ENCODE assay signal across 29 cellular contexts in the genomic region with DNA sequence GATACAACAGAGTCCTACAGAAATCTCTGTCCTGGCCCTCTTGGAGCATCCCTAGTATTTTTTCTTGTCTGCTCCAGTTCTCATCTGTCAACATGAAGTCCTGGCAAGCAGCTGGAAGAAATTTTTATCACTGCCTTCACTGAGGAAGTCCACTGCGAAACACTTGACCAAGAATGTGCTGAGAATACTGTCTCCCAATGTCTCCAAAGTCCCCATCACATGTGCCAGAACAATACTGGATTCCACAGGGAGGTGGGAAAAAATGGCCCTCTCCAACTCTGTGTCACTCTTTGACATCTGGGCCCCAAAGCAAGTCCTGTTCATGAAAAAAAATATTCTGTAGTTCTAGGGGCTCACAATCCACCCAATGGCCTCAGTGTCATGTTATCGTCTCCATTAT.
"Had no signal": no experiment of that assay in that cellular context is flagged by ENCODE, and none has a peak within 500 bp of the region (broad histone marks: within the 10 kb centered on the region; RNA-seq: fewer than 3 reads in every experiment).

No MANE protein-coding gene starts in this region.

- H3K4me3 Mint-ChIP-seq: activated CD4-positive, alpha-beta memory T cell treated with anti-CD3 and anti-CD28 coated beads, Interleukin-2, amount 10 ng/mL, durations not matched to agents 7 days and 5 days; activated naive CD8-positive, alpha-beta T cell treated with anti-CD3 and anti-CD28 coated beads for 36 hours; activated T-cell treated with anti-CD3 and anti-CD28 coated beads, Interleukin-2, amount 50 U/mL, for 72 hours; activated T-helper 17 cell treated with anti-CD3 and anti-CD28 coated beads, Interleukin-2, amount 50 U/mL, for 72 hours had no signal

- H3K9me3 Mint-ChIP-seq: activated T-helper 17 cell treated with anti-CD3 and anti-CD28 coated beads, Interleukin-2, amount 50 U/mL, for 72 hours had no signal

- H3K27ac ChIP-seq: SJCRH30, SK-N-MC, WERI-Rb-1 had no signal

- H3K4me3 ChIP-seq: SJCRH30, SK-N-MC had no signal

- H3K9me3 ChIP-seq: SJCRH30 had no signal

- H3K27me3 Mint-ChIP-seq: activated CD4-positive, alpha-beta memory T cell treated with anti-CD3 and anti-CD28 coated beads, Interleukin-2, amount 10 ng/mL, durations not matched to agents 7 days and 5 days; activated naive CD8-positive, alpha-beta T cell treated with anti-CD3 and anti-CD28 coated beads for 36 hours; activated T-helper 17 cell treated with anti-CD3 and anti-CD28 coated beads, Interleukin-2, amount 50 U/mL, for 72 hours had no signal

- ATAC-seq: activated T-cell treated with anti-CD3 and anti-CD28 coated beads, Interleukin-2, amount 50 U/mL, for 72 hours; activated T-helper 17 cell treated with anti-CD3 and anti-CD28 coated beads, Interleukin-2, amount 50 U/mL, for 72 hours; Panc1 had no signal

- H3K27me3 ChIP-seq: SJCRH30 had no signal

- H3K27ac Mint-ChIP-seq: activated CD4-positive, alpha-beta memory T cell treated with anti-CD3 and anti-CD28 coated beads, Interleukin-2, amount 10 ng/mL, durations not matched to agents 7 days and 5 days; activated T-cell treated with anti-CD3 and anti-CD28 coated beads, Interleukin-2, amount 50 U/mL, for 72 hours had no signal

- H3K4me1 ChIP-seq: SJCRH30 had no signal

- DNase-seq: activated CD4-positive, alpha-beta memory T cell treated with anti-CD3 and anti-CD28 coated beads, Interleukin-2, amount 10 ng/mL, durations not matched to agents 7 days and 5 days; activated CD4-positive, alpha-beta T cell treated with anti-CD3 and anti-CD28 coated beads for 1 hour; activated CD4-positive, alpha-beta T cell treated with anti-CD3 and anti-CD28 coated beads for 48 hours; activated CD4-positive, CD25-positive, alpha-beta regulatory T cell; activated effector memory CD4-positive, alpha-beta T cell treated with anti-CD3 and anti-CD28 coated beads, Interleukin-2, amount 50 U/mL, for 16 hours; activated naive CD4-positive, alpha-beta T cell; activated naive CD4-positive, alpha-beta T cell treated with anti-CD3 and anti-CD28 coated beads, Interleukin-2, amount 50 U/mL, for 16 hours; activated naive CD8-positive, alpha-beta T cell treated with anti-CD3 and anti-CD28 coated beads for 36 hours; activated T-cell treated with anti-CD3 and anti-CD28 coated beads, Interleukin-2, amount 50 U/mL, for 1 hour; activated T-cell treated with anti-CD3 and anti-CD28 coated beads, Interleukin-2, amount 50 U/mL, for 72 hours; amniotic stem cell; aorta; Karpas-422; KBM-7; NCI-H1105; NCI-H1417 treated with DMSO at 0.1 percent for 48 hours; NCI-H187 treated with DMSO at 0.1 percent for 48 hours; NCI-H2081; NCI-H2171 treated with DMSO at 0.1 percent for 48 hours; NCI-H2227 treated with DMSO at 0.1 percent for 48 hours; NCI-H446; NCI-H524; SHP77; SJCRH30; T1000; WERI-Rb-1 had no signal

- H3K36me3 ChIP-seq: SJCRH30, WERI-Rb-1 had no signal
